Comparison of ENCODE assay signal across 9 cellular contexts in genomic region chr10:122953827-122954730, GRCh38. TPM values are rescaled to one million over a fixed set of nuclear protein-coding genes. Genes with fewer than 3 reads are reported as not detected.
A peak's percentile ranks its signal among the peaks of the same experiment; 100 is the strongest.
DNase-seq lines count a peak whose midpoint lies in the region; ATAC-seq, FAIRE-seq and TF ChIP-seq lines count a peak whose summit lies in the region.
"Had no signal": no experiment of that assay in that cellular context is flagged by ENCODE, and none has a peak within 500 bp of the region (broad histone marks: within the 10 kb centered on the region; RNA-seq: fewer than 3 reads in every experiment).

A gene with protein sequence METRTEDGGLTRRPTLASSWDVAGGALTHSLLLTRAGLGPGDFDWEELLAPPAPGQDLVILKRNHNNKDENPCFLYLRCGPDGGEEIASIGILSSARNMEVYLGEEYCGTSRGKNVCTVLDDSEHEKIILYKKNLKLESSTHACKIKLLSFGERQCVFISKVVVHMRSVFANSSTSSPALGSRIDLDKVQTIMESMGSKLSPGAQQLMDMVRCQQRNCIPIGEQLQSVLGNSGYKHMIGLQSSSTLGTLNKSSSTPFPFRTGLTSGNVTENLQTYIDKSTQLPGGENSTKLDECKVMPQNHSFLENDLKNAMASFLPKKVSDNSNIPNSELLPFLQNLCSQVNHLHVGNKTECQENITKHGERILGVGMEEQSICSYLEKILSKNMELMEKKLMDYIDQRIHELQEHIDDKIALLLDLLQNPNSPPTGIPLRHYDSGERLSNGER (minus strand): TSS chr10:122954227. CDS start chr10:122954178, 49 bp downstream.

- H3K36me3 Mint-ChIP-seq in chondrocyte (ENCODE audit: low read depth): no peaks in the 10 kb centered on the region

- intact Hi-C loops in kidney (cut with DNase I): no loop called here

- peak; percentile 99 for DNase-seq in AG10803 (ENCODE audit: low read depth)
- DNase-seq in NCI-H460 (ENCODE audit: extremely low read depth, low read depth): peak; percentile 99
- DNase-seq in activated CD4-positive, alpha-beta T cell treated with anti-CD3 and anti-CD28 coated beads for 1 hour: peak; percentile 97
- peak; percentile 98 for DNase-seq in chondrocyte (ENCODE audit: low spot score)
- peak; percentile 99 for DNase-seq in kidney
- DNase-seq in stimulated activated CD4-positive, alpha-beta T cell treated with anti-CD3 and anti-CD28 coated beads, Interleukin-15, amount 100 ng/mL, for 24 hours: peak; percentile 97

- H3K27ac ChIP-seq in kidney (ENCODE audit: low read depth in 2 of 2, low read length in 2 of 2): peak within 1 kb of the TSS in 1 of 2 donors; percentile 41

- H3K4me3 Mint-ChIP-seq in chondrocyte (ENCODE audit: unreplicated experiment): peak within 1 kb of the TSS; percentile 87

- peak within 1 kb of the TSS; percentile 82 for H3K27ac Mint-ChIP-seq in chondrocyte (ENCODE audit: unreplicated experiment)

- ATAC-seq in GM19043 (IDR thresholded peaks at IDR 0.05; ENCODE audit: low read depth, unreplicated experiment) (peak; percentile 99), HG03378 (IDR thresholded peaks at IDR 0.05; ENCODE audit: unreplicated experiment) (peak; percentile 94)

- H3K9me3 Mint-ChIP-seq in chondrocyte (ENCODE audit: low read depth): no peaks in the 10 kb centered on the region

- no peaks in the 10 kb centered on the region for H3K27me3 Mint-ChIP-seq in chondrocyte (ENCODE audit: low read depth)

- H3K4me1 Mint-ChIP-seq in chondrocyte (ENCODE audit: low read depth): peaks cover 37% of the 10 kb centered on the region

- H3K9me3 ChIP-seq in kidney (ENCODE audit: control insufficient read depth in 1 of 2, low read length in 2 of 2): no peaks in the 10 kb centered on the region

- H3K4me3 ChIP-seq in AG10803 (ENCODE audit: low read length) (peak within 1 kb of the TSS; percentile 77), kidney (ENCODE audit: low read length in 2 of 2) (peak within 1 kb of the TSS; percentile 61 to 62)

- TF ChIP-seq CTCF in AG10803 (conservative IDR thresholded peaks at IDR 0.05; ENCODE audit: low read length): no peak
- TF ChIP-seq CTCF in chondrocyte (IDR thresholded peaks at IDR 0.05): no peak
- peak; percentile 8 for TF ChIP-seq CTCF in kidney (IDR thresholded peaks at IDR 0.05; ENCODE audit: borderline replicate concordance, extremely low read depth, insufficient read depth)

- peaks cover 0 to 2% of the 10 kb centered on the region in 2 donors for H3K36me3 ChIP-seq in kidney (ENCODE audit: control insufficient read depth in 1 of 2, insufficient read depth in 2 of 2, low read length in 2 of 2)

- peaks cover 5 to 7% of the 10 kb centered on the region in 2 donors for H3K4me1 ChIP-seq in kidney (ENCODE audit: control insufficient read depth in 1 of 2, insufficient read depth in 1 of 2, low read depth in 1 of 2, low read length in 2 of 2)

- FAIRE-seq in kidney (lab: Jason Lieb, UNC): no peak
- FAIRE-seq: colon had no signal

- peak within 1 kb of the TSS; percentile 51 to 58 for H3K9ac ChIP-seq in kidney (ENCODE audit: low read length in 2 of 2)

RNA-seq across cellular contexts. Expression of the gene that starts here (rescaled TPM):
- total RNA-seq in NCI-H460 (2014; rRNA removed; shearing (Covaris generic)): 13.5 and 14.6 TPM in 2 replicates
- 6.9 and 11.0 TPM in 2 replicates for polyA plus RNA-seq in NCI-H460 (2014; cell fraction: nucleus; rRNA removed)
- total RNA-seq in chondrocyte (11.7 to 15.2 TPM (median 12.5 TPM) in 3 replicates), kidney (7.6 TPM)
- 4.3 TPM for polyA plus RNA-seq in kidney (ENCODE audit: insufficient read depth, low read depth, low replicate concordance)
